Comparison of ENCODE assay signal across 31 cellular contexts in genomic region chr2:172373761-172374160, GRCh38. TPM values are rescaled to one million over a fixed set of nuclear protein-coding genes. Genes with fewer than 3 reads are reported as not detected.
A peak's percentile ranks its signal among the peaks of the same experiment; 100 is the strongest.
DNase-seq lines count a peak whose midpoint lies in the region; ATAC-seq, FAIRE-seq and TF ChIP-seq lines count a peak whose summit lies in the region.
"Had no signal": no experiment of that assay in that cellular context is flagged by ENCODE, and none has a peak within 500 bp of the region (broad histone marks: within the 10 kb centered on the region; RNA-seq: fewer than 3 reads in every experiment).

No MANE protein-coding gene starts in this region.

- intact Hi-C loops in Calu3 (cut with micrococcal nuclease; ENCODE audit: unreplicated experiment) (no loop called here), kidney (cut with DNase I) (no loop called here), right cardiac atrium (cut with DNase I) (no loop called here)

- H3K27ac Mint-ChIP-seq in Calu3 (ENCODE audit: unreplicated experiment), result peak overlapping the region; percentile 85
- H3K27ac Mint-ChIP-seq: activated naive CD8-positive, alpha-beta T cell treated with anti-CD3 and anti-CD28 coated beads, Interleukin-2, amount 50 U/mL, for 24 hours; endodermal cell; progenitor cell of endocrine pancreas; stimulated activated memory B cell treated with anti-CD40 and anti-IgM and Interleukin-4, amounts not matched to agents 10 μg/mL and 1 μg/mL and 100 μg/mL, for 72 hours had no signal

- TF ChIP-seq CTCF in Calu3 (IDR thresholded peaks at IDR 0.05; ENCODE audit: unreplicated experiment) (no peak), choroid plexus epithelial cell (conservative IDR thresholded peaks at IDR 0.05; ENCODE audit: low read depth, low read length) (no peak), kidney (IDR thresholded peaks at IDR 0.05; ENCODE audit: borderline replicate concordance, extremely low read depth, insufficient read depth) (no peak)

- ATAC-seq in right cardiac atrium, result no peak
- ATAC-seq: activated naive CD8-positive, alpha-beta T cell treated with anti-CD3 and anti-CD28 coated beads, Interleukin-2, amount 50 U/mL, for 24 hours; heart left ventricle; stimulated activated memory B cell treated with anti-CD40 and anti-IgM and Interleukin-4, amounts not matched to agents 10 μg/mL and 1 μg/mL and 100 μg/mL, for 72 hours had no signal

- peak overlapping the region; percentile 83 to 87 for H3K27ac ChIP-seq in kidney (ENCODE audit: low read depth in 2 of 2, low read length in 2 of 2)
- H3K27ac ChIP-seq in right cardiac atrium (ENCODE audit: low read length), result no peak overlapping the region
- H3K27ac ChIP-seq: HL-60, left lung, testis had no signal

- DNase-seq in Calu3 (no peak), HS-5 (ENCODE audit: low read depth) (peak; percentile 11), choroid plexus epithelial cell (ENCODE audit: low read depth) (peak; percentile 5), kidney (no peak), right cardiac atrium (no peak), SK-N-DZ (ENCODE audit: low spot score) (no peak), GM19238 (ENCODE audit: insufficient read length, low spot score) (no peak), ureter (ENCODE audit: low spot score) (no peak)
- DNase-seq: activated CD4-positive, alpha-beta T cell treated with anti-CD3 and anti-CD28 coated beads, Interleukin-2, amount 50 U/mL, for 48 hours; activated CD4-positive, CD25-positive, alpha-beta regulatory T cell; activated effector memory CD4-positive, alpha-beta T cell treated with anti-CD3 and anti-CD28 coated beads, Interleukin-2, amount 50 U/mL, for 16 hours; activated naive CD8-positive, alpha-beta T cell treated with anti-CD3 and anti-CD28 coated beads, Interleukin-2, amount 50 U/mL, for 24 hours; colonic mucosa; DMS153; endodermal cell; heart left ventricle; KBM-7; left lung; NCI-H1694; NCI-H2171; NCI-H526; small intestine; stimulated activated CD4-positive, alpha-beta T cell treated with anti-CD3 and anti-CD28 coated beads, Interleukin-2, amount 100 ng/mL, for 24 hours; T1000; testis had no signal

- H3K9me3 ChIP-seq in kidney (ENCODE audit: control insufficient read depth in 1 of 2, low read length in 2 of 2) (peaks cover under 1 to 4% of the 10 kb centered on the region in 2 donors), right cardiac atrium (ENCODE audit: control insufficient read depth, low read length) (no peaks in the 10 kb centered on the region)
- H3K9me3 ChIP-seq: colonic mucosa, testis had no signal

- peaks cover 50% of the 10 kb centered on the region for H3K4me1 Mint-ChIP-seq in Calu3 (ENCODE audit: low read depth, unreplicated experiment)
- H3K4me1 Mint-ChIP-seq: activated naive CD8-positive, alpha-beta T cell treated with anti-CD3 and anti-CD28 coated beads, Interleukin-2, amount 50 U/mL, for 24 hours had no signal

- BruUV-seq in Calu3 (replicated peaks; lab: Mats Ljungman, UMichigan), result no TSS peak

- H3K4me1 ChIP-seq in kidney (ENCODE audit: control insufficient read depth in 1 of 2, insufficient read depth in 1 of 2, low read depth in 1 of 2, low read length in 2 of 2) (peaks cover 20 to 37% of the 10 kb centered on the region in 2 donors), right cardiac atrium (ENCODE audit: control insufficient read depth, insufficient read depth, low read length) (peaks cover 6% of the 10 kb centered on the region)
- H3K4me1 ChIP-seq: testis had no signal

- CTCF ChIA-PET in Calu3 (lab: Charles Lee), result no interaction called here

- H3K4me3 ChIP-seq in choroid plexus epithelial cell (ENCODE audit: low read depth, low read length) (no peak overlapping the region), kidney (ENCODE audit: low read length in 2 of 2) (peak overlapping the region in 1 of 2 donors; percentile 7), right cardiac atrium (ENCODE audit: low read length) (no peak overlapping the region)
- H3K4me3 ChIP-seq: colonic mucosa, heart left ventricle, left lung, testis had no signal

- H3K27me3 ChIP-seq in right cardiac atrium (ENCODE audit: control insufficient read depth, insufficient read depth), result no peaks in the 10 kb centered on the region
- H3K27me3 ChIP-seq: colonic mucosa, heart left ventricle, left lung, testis had no signal

- FAIRE-seq in kidney (lab: Jason Lieb, UNC), result no peak
- FAIRE-seq: GM12891, small intestine had no signal

- H3K36me3 Mint-ChIP-seq in Calu3 (ENCODE audit: insufficient read depth, unreplicated experiment), result peaks cover 7% of the 10 kb centered on the region
- H3K36me3 Mint-ChIP-seq: CD14-positive monocyte; stimulated activated memory B cell treated with anti-CD40 and anti-IgM and Interleukin-4, amounts not matched to agents 10 μg/mL and 1 μg/mL and 100 μg/mL, for 72 hours had no signal

- no peaks in the 10 kb centered on the region for H3K36me3 ChIP-seq in kidney (ENCODE audit: control insufficient read depth in 1 of 2, insufficient read depth in 2 of 2, low read length in 2 of 2)
- H3K36me3 ChIP-seq: colonic mucosa, heart left ventricle, left lung had no signal

- no peak overlapping the region for H3K4me3 Mint-ChIP-seq in Calu3 (ENCODE audit: low read depth, unreplicated experiment)
- H3K4me3 Mint-ChIP-seq: activated naive CD8-positive, alpha-beta T cell treated with anti-CD3 and anti-CD28 coated beads, Interleukin-2, amount 50 U/mL, for 24 hours; brain; CD14-positive monocyte; endodermal cell; stimulated activated memory B cell treated with anti-CD40 and anti-IgM and Interleukin-4, amounts not matched to agents 10 μg/mL and 1 μg/mL and 100 μg/mL, for 72 hours had no signal

- H3K27me3 Mint-ChIP-seq in Calu3 (ENCODE audit: unreplicated experiment), result no peaks in the 10 kb centered on the region
- H3K27me3 Mint-ChIP-seq: activated naive CD8-positive, alpha-beta T cell treated with anti-CD3 and anti-CD28 coated beads, Interleukin-2, amount 50 U/mL, for 24 hours; progenitor cell of endocrine pancreas had no signal

- no peak overlapping the region for H3K9ac ChIP-seq in kidney (ENCODE audit: low read length in 2 of 2)

- 81% methylated on average over 3 of the region's 3 CpGs for WGBS in right cardiac atrium

- peaks cover 2% of the 10 kb centered on the region for H3K9me3 Mint-ChIP-seq in Calu3 (ENCODE audit: low read depth, unreplicated experiment)

RNA-seq across cellular contexts. Expression of gene ITGA6, which starts 53.6 kb away (rescaled TPM):
- total RNA-seq in Calu3 (2022), result 242 and 270 TPM in 2 replicates
- 89.1 TPM for total RNA-seq in kidney
- 32.8 TPM for polyA plus RNA-seq in kidney (ENCODE audit: insufficient read depth, low read depth, low replicate concordance)
- 10 to 100 TPM; 24.0 to 38.3 (median 32.1) TPM for total RNA-seq in right cardiac atrium
- 14.8 TPM for polyA plus RNA-seq in right cardiac atrium
- 0.03 and 0.18 TPM in 2 replicates for polyA plus RNA-seq in SK-N-DZ (2014; cell fraction: cytosol; rRNA removed)
- polyA plus RNA-seq in SK-N-DZ (2014; cell fraction: nucleus; rRNA removed), result 0.28 and 0.31 TPM in 2 replicates
- 109 TPM for total RNA-seq in ureter

Comparison
In these comparisons a context has a peak if more than half of its experiments do, and no peak if none do; other contexts are left out.
1. DNase-seq: peak in HS-5 (single experiment) and choroid plexus epithelial cell (single experiment); none in Calu3 (single experiment), kidney (single experiment), right cardiac atrium (0 of 3), SK-N-DZ (single experiment), GM19238 (single experiment) and ureter (single experiment).